Comparison of ENCODE assay signal across 1 cellular context in genomic region chr9:126965541-126966428, GRCh38.
TF ChIP-seq lines count a peak whose summit lies in the region.

No MANE protein-coding gene starts in this region.

TF ChIP-seq in HepG2, 621 proteins besides CTCF, POLR2A, EP300 and RAD21 (continued from another document):
- no peak for TF ChIP-seq STAT6 (CRISPR knock-in tag; IDR thresholded peaks at IDR 0.05; ENCODE audit: borderline replicate concordance)
- no peak for TF ChIP-seq PREB (CRISPR knock-in tag; IDR thresholded peaks at IDR 0.05)
- TF ChIP-seq IKZF5 (CRISPR knock-in tag; IDR thresholded peaks at IDR 0.05): no peak
- 0 out of 2 replicates have a peak, but pooled peaks have one; percentile 16 for TF ChIP-seq THRA (CRISPR knock-in tag; IDR thresholded peaks at IDR 0.05; ENCODE audit: borderline replicate concordance)
- no peak for TF ChIP-seq ZC3H13 (CRISPR knock-in tag; IDR thresholded peaks at IDR 0.05)
- no peak for TF ChIP-seq ETS1 (CRISPR knock-in tag; IDR thresholded peaks at IDR 0.05)
- no peak for TF ChIP-seq RBFOX2 (IDR thresholded peaks at IDR 0.05; ENCODE audit: low read depth, low read length)
- TF ChIP-seq ZNF674 (CRISPR knock-in tag; IDR thresholded peaks at IDR 0.05; ENCODE audit: low read depth): no peak
- no peak for TF ChIP-seq POLR2G (IDR thresholded peaks at IDR 0.05; ENCODE audit: low read depth, low read length)
- TF ChIP-seq KLF16 (CRISPR knock-in tag; IDR thresholded peaks at IDR 0.05): no peak
- peak; percentile 93; the same call in 1 of the 2 replicates for TF ChIP-seq MZF1 (CRISPR knock-in tag; IDR thresholded peaks at IDR 0.05; ENCODE audit: borderline replicate concordance)
- no peak for TF ChIP-seq ZNF317 (CRISPR knock-in tag; IDR thresholded peaks at IDR 0.05)
